In genomic region chr11:119373917-119374631, GRCh38 we compare ENCODE assay signal across 1 cellular context.
A peak's percentile ranks its signal among the peaks of the same experiment; 100 is the strongest.
TF ChIP-seq lines count a peak whose summit lies in the region.

No MANE protein-coding gene starts in this region.

TF ChIP-seq in HCT116, 20 proteins besides CTCF, POLR2A, EP300 and RAD21:
- TF ChIP-seq YY1 (IDR thresholded peaks at IDR 0.05; ENCODE audit: extremely low read depth, insufficient replicate concordance, low read depth, low read length) (peak; percentile 37), CEBPB (IDR thresholded peaks at IDR 0.05; ENCODE audit: low read depth) (no peak)
TF ChIP-seq in HCT116: peak in this region for 1.
